ENCODE assay signal across 21 cellular contexts in genomic region chr4:183413562-183414200, GRCh38. TPM values are rescaled to one million over a fixed set of nuclear protein-coding genes. Genes with fewer than 3 reads are reported as not detected.
A peak's percentile ranks its signal among the peaks of the same experiment; 100 is the strongest.
DNase-seq lines count a peak whose midpoint lies in the region; ATAC-seq, FAIRE-seq and TF ChIP-seq lines count a peak whose summit lies in the region.
"Had no signal": no experiment of that assay in that cellular context is flagged by ENCODE, and none has a peak within 500 bp of the region (broad histone marks: within the 10 kb centered on the region; RNA-seq: fewer than 3 reads in every experiment).

No MANE protein-coding gene starts in this region.

- no peak overlapping the region for H2AK5ac ChIP-seq in neuronal stem cell (ENCODE audit: low read depth, low read length)

- H3K79me1 ChIP-seq in neuronal stem cell (ENCODE audit: low read depth, low read length), result no peaks in the 10 kb centered on the region

- ATAC-seq in left ventricle myocardium superior, result no peak
- no peak for ATAC-seq in GM18520 (IDR thresholded peaks at IDR 0.05; ENCODE audit: unreplicated experiment)
- ATAC-seq: GM23338, HCT116, PC-3 had no signal

- no peak overlapping the region for H2BK120ac ChIP-seq in neuronal stem cell (ENCODE audit: low read depth, low read length)

- no peak overlapping the region for H4K8ac ChIP-seq in neuronal stem cell (ENCODE audit: low read depth, low read length)

- H3K9ac ChIP-seq in astrocyte (ENCODE audit: low read length) (no peak overlapping the region), neuronal stem cell (ENCODE audit: low read depth, low read length, poor library complexity) (no peak overlapping the region)

- no peak overlapping the region for H3K23ac ChIP-seq in neuronal stem cell (ENCODE audit: low read depth, low read length, poor library complexity)

- H3K27me3 ChIP-seq in astrocyte (ENCODE audit: insufficient read depth, low read length) (no peaks in the 10 kb centered on the region), neuronal stem cell (ENCODE audit: control insufficient read depth in 3 of 3, insufficient read depth in 3 of 3, low read depth in 1 of 3, low read length in 3 of 3) (no peaks in the 10 kb centered on the region)

- H4K20me1 ChIP-seq in astrocyte (ENCODE audit: insufficient read depth, low read length), result no peaks in the 10 kb centered on the region

- H3K27ac Mint-ChIP-seq in astrocyte (ENCODE audit: unreplicated experiment), result no peak overlapping the region
- H3K27ac Mint-ChIP-seq: B cell; CD4-positive, CD25-positive, alpha-beta regulatory T cell; GM23338 had no signal

- H3K27me3 Mint-ChIP-seq in astrocyte (ENCODE audit: low read depth, unreplicated experiment), result peaks cover 24% of the 10 kb centered on the region
- H3K27me3 Mint-ChIP-seq: B cell; CD4-positive, CD25-positive, alpha-beta regulatory T cell had no signal

- DNase-seq in D341Med (ENCODE audit: low spot score) (peak; percentile 9), NCI-H146 (lab: John Stamatoyannopoulos, UW) (peak; percentile 82), astrocyte (ENCODE audit: low read depth) (no peak), neuronal stem cell (ENCODE audit: low spot score) (no peak), left ventricle myocardium superior (no peak), AG08395 (ENCODE audit: low spot score) (no peak)
- DNase-seq: CD4-positive, CD25-positive, alpha-beta regulatory T cell; DMS79 treated with DMSO at 0.1 percent for 48 hours; IMR-90; Kasumi-1; NCI-H1436; NCI-H2107; NCI-H2227 treated with DMSO at 0.1 percent for 48 hours; NCI-H526; PC-3 had no signal

- H3K4me2 ChIP-seq in astrocyte (ENCODE audit: low read length) (no peak overlapping the region), neuronal stem cell (ENCODE audit: insufficient read depth, low read length, poor library complexity, severe bottlenecking) (no peak overlapping the region)
- H3K4me2 ChIP-seq: GM23338 had no signal

- H3K9me3 Mint-ChIP-seq in astrocyte (ENCODE audit: unreplicated experiment), result no peaks in the 10 kb centered on the region
- H3K9me3 Mint-ChIP-seq: CD4-positive, CD25-positive, alpha-beta regulatory T cell; GM23338 had no signal

- no peak overlapping the region for H3K4ac ChIP-seq in neuronal stem cell (ENCODE audit: low read length)

- no peaks in the 10 kb centered on the region for H3K36me3 Mint-ChIP-seq in astrocyte (ENCODE audit: low read depth, unreplicated experiment)
- H3K36me3 Mint-ChIP-seq: CD4-positive, CD25-positive, alpha-beta regulatory T cell had no signal

- no peaks in the 10 kb centered on the region for H3K36me3 ChIP-seq in astrocyte (ENCODE audit: insufficient read depth, low read length)
- no peaks in the 10 kb centered on the region for H3K36me3 ChIP-seq in neuronal stem cell (replicated peaks in 1 of 2; ENCODE audit: control insufficient read depth in 2 of 2, insufficient read depth in 2 of 2, low read length in 2 of 2)

- H2AFZ ChIP-seq in astrocyte (ENCODE audit: low read depth, low read length) (peak overlapping the region; percentile 26), neuronal stem cell (ENCODE audit: low read length) (no peak overlapping the region)
- H2AFZ ChIP-seq: GM23338 had no signal

- H3K4me1 ChIP-seq in astrocyte (ENCODE audit: insufficient read depth, low read length) (no peaks in the 10 kb centered on the region), neuronal stem cell (ENCODE audit: control insufficient read depth in 2 of 2, insufficient read depth in 1 of 2, low read depth in 1 of 2, low read length in 2 of 2) (peaks cover 4% of the 10 kb centered on the region in 2 donors)

- TF ChIP-seq CTCF in astrocyte (IDR thresholded peaks at IDR 0.05; ENCODE audit: insufficient read depth, low read depth, low read length), result no peak

- H3K14ac ChIP-seq in neuronal stem cell (ENCODE audit: low read length), result peak overlapping the region; percentile 48

- no peak overlapping the region for H3K27ac ChIP-seq in astrocyte (ENCODE audit: low read depth, low read length)
- H3K27ac ChIP-seq in neuronal stem cell (replicated peaks; ENCODE audit: low read length), result no peak overlapping the region
- H3K27ac ChIP-seq: SK-N-MC had no signal

- H4K91ac ChIP-seq in neuronal stem cell (ENCODE audit: low read depth, low read length, poor library complexity), result no peak overlapping the region

- no peaks in the 10 kb centered on the region for H3K9me3 ChIP-seq in astrocyte (ENCODE audit: insufficient read depth, low read depth, low read length)
- H3K9me3 ChIP-seq in neuronal stem cell (replicated peaks in 1 of 2; ENCODE audit: control insufficient read depth in 2 of 2, insufficient read depth in 1 of 2, low read depth in 1 of 2, low read length in 2 of 2), result no peaks in the 10 kb centered on the region

- FAIRE-seq in astrocyte (lab: Jason Lieb, UNC), result no peak
- FAIRE-seq: G401.6 had no signal

- intact Hi-C loops in left ventricle myocardium superior (cut with micrococcal nuclease), result no loop called here

- H3K79me2 ChIP-seq in astrocyte (ENCODE audit: insufficient read depth, low read length), result no peaks in the 10 kb centered on the region

- H2BK12ac ChIP-seq in neuronal stem cell (ENCODE audit: low read length), result no peak overlapping the region

- peak overlapping the region; percentile 32 for H3K18ac ChIP-seq in neuronal stem cell (ENCODE audit: low read length)

- no CpG with 5 or more reads among the region's 21 CpGs for WGBS in neuronal stem cell (ENCODE audit: extremely low coverage in 2 of 2, insufficient read length in 2 of 2, insufficient replicate concordance in 1 of 2), 2 donors

- H3K4me3 ChIP-seq in astrocyte (ENCODE audit: insufficient read depth, low read depth, low read length) (no peak overlapping the region), neuronal stem cell (ENCODE audit: low read length in 2 of 2) (no peak overlapping the region)
- H3K4me3 ChIP-seq: GM23338, SK-N-MC had no signal

- no peaks in the 10 kb centered on the region for H3K4me1 Mint-ChIP-seq in astrocyte (ENCODE audit: low read depth, unreplicated experiment)
- H3K4me1 Mint-ChIP-seq: CD4-positive, CD25-positive, alpha-beta regulatory T cell had no signal

- no peak overlapping the region for H2BK15ac ChIP-seq in neuronal stem cell (ENCODE audit: low read length)

- H2BK5ac ChIP-seq in neuronal stem cell (ENCODE audit: low read length), result no peak overlapping the region

- no peak overlapping the region for H3K4me3 Mint-ChIP-seq in astrocyte (ENCODE audit: unreplicated experiment)
- H3K4me3 Mint-ChIP-seq: B cell; CD4-positive, CD25-positive, alpha-beta regulatory T cell; GM23338 had no signal

RNA-seq across cellular contexts. Expression of gene CDKN2AIP, which starts 30.8 kb away (rescaled TPM):
- total RNA-seq in astrocyte (9.6 and 11.6 TPM in 2 replicates), left ventricle myocardium superior (9.2 TPM)
- polyA plus RNA-seq in neuronal stem cell (2013, experiment 1 of 2), result 15.8 TPM
- polyA plus RNA-seq in neuronal stem cell (2013, experiment 2 of 2), result 16.0 TPM

Comparison
In these comparisons a context has a peak if more than half of its experiments do, and no peak if none do; other contexts are left out.
1. DNase-seq: peak in D341Med (single experiment) and NCI-H146 (single experiment); none in astrocyte (single experiment), neuronal stem cell (single experiment), left ventricle myocardium superior (single experiment) and AG08395 (single experiment).